In genomic region chr7:92833024-92833765, GRCh38 we compare ENCODE assay signal across 8 cellular contexts. TPM values are rescaled to one million over a fixed set of nuclear protein-coding genes. Genes with fewer than 3 reads are reported as not detected.
DNase-seq lines count a peak whose midpoint lies in the region; ATAC-seq and TF ChIP-seq lines count a peak whose summit lies in the region.

No MANE protein-coding gene starts in this region.

- DNase-seq in Daoy (ENCODE audit: low read depth) (peak; percentile 93), SHP77 (lab: John Stamatoyannopoulos, UW) (peak; percentile 84 to 87), germinal center (ENCODE audit: low spot score) (peak; percentile 81), omental fat pad (ENCODE audit: low spot score) (peak; percentile 65)
- peak; percentile 79 for DNase-seq in activated gamma-delta T cell treated with anti-CD3 and anti-CD28 coated beads, Interleukin-2, amount 50 U/mL, for 16 hours (ENCODE audit: low read depth)

- H3K4me1 ChIP-seq in KMS-11 (ENCODE audit: low read depth, poor library complexity, severe bottlenecking) (peaks cover 51% of the 10 kb centered on the region), thymus (ENCODE audit: control insufficient read depth, insufficient read depth, low read length) (no peaks in the 10 kb centered on the region)

- TF ChIP-seq CTCF in KMS-11 (conservative IDR thresholded peaks at IDR 0.05; ENCODE audit: low read depth, low read length) = peak; percentile 75
- peak in 1 of 3 donors; percentile 28 for TF ChIP-seq CTCF in omental fat pad (IDR thresholded peaks at IDR 0.05)

- 0 out of 2 replicates have a peak overlapping the region, but pooled peaks have one; percentile 13 for H2AFZ ChIP-seq in KMS-11 (ENCODE audit: low read depth)

- no peak overlapping the region for H3K4me3 ChIP-seq in KMS-11 (IDR thresholded peaks at IDR 0.05; ENCODE audit: insufficient read depth, low read depth, low read length)
- peak overlapping the region; percentile 93 for H3K4me3 ChIP-seq in thymus (ENCODE audit: low read length)

- no peaks in the 10 kb centered on the region for H3K9me3 ChIP-seq in thymus (ENCODE audit: control insufficient read depth)

- H3K9ac ChIP-seq in KMS-11 = peak overlapping the region; percentile 96

- H4K20me1 ChIP-seq in KMS-11 (ENCODE audit: insufficient read depth) = peaks cover 13% of the 10 kb centered on the region; the same call in 1 of the 2 replicates

- ATAC-seq in GM21737 (IDR thresholded peaks at IDR 0.05; ENCODE audit: unreplicated experiment) (peak; percentile 56), omental fat pad (ENCODE audit: low FRiP score) (peak; percentile 62)

- H3K27me3 ChIP-seq in KMS-11 (ENCODE audit: insufficient read depth, low read depth) = no peaks in the 10 kb centered on the region; the same call in 1 of the 2 replicates
- H3K27me3 ChIP-seq in thymus (ENCODE audit: control insufficient read depth, insufficient read depth) = no peaks in the 10 kb centered on the region

- H3K36me3 ChIP-seq in KMS-11 (ENCODE audit: insufficient read depth) (peaks cover 15% of the 10 kb centered on the region; the same call in 1 of the 2 replicates), thymus (ENCODE audit: control insufficient read depth, insufficient read depth) (no peaks in the 10 kb centered on the region)

- WGBS in thymus = under 1% methylated on average over 83 of the region's 83 CpGs

- H3K27ac ChIP-seq in KMS-11 (peak overlapping the region; percentile 93), thymus (ENCODE audit: low read depth) (peak overlapping the region; percentile 86)

- peak overlapping the region; percentile 89 for H3K4me2 ChIP-seq in KMS-11

- H3K79me2 ChIP-seq in KMS-11 (ENCODE audit: insufficient read depth, low read depth) = peaks cover 85% of the 10 kb centered on the region

RNA-seq across cellular contexts. Expression of gene CDK6, which starts 3.2 kb away (rescaled TPM):
- 82.2 and 92.9 TPM in 2 replicates for total RNA-seq in Daoy (2014; rRNA removed; shearing (Covaris generic))
- 10 to 100 TPM; 18.9 to 30.3 (median 24.2) TPM for total RNA-seq in omental fat pad
- polyA plus RNA-seq in thymus = 6.5 TPM
